ENCODE assay signal across 19 cellular contexts in genomic region chr3:178823140-178823539, GRCh38.
DNase-seq lines count a peak whose midpoint lies in the region; ATAC-seq, FAIRE-seq and TF ChIP-seq lines count a peak whose summit lies in the region.
"Had no signal": no experiment of that assay in that cellular context is flagged by ENCODE, and none has a peak within 500 bp of the region (broad histone marks: within the 10 kb centered on the region; RNA-seq: fewer than 3 reads in every experiment).

No MANE protein-coding gene starts in this region.

- intact Hi-C loops in esophagus muscularis mucosa (cut with DNase I) (no loop called here), ovary (cut with DNase I) (loop anchor here in 1 of 4 donors (10.0 kb wide), 1 partner anchor 868 kb away; no protein-coding TSS in a partner anchor), transverse colon (cut with DNase I; ENCODE audit: low total_unique reads) (no loop called here), pancreas (cut with DNase I) (no loop called here)

- TF ChIP-seq EP300 in esophagus muscularis mucosa (IDR thresholded peaks at IDR 0.05) (no peak), ovary (IDR thresholded peaks at IDR 0.05) (no peak), transverse colon (IDR thresholded peaks at IDR 0.05; ENCODE audit: low read depth) (no peak), gastroesophageal sphincter (IDR thresholded peaks at IDR 0.05) (no peak)

- no peak overlapping the region for H3K4me3 ChIP-seq in esophagus muscularis mucosa
- H3K4me3 ChIP-seq in right atrium auricular region = no peak overlapping the region
- H3K4me3 ChIP-seq in ovary = no peak overlapping the region
- no peak overlapping the region for H3K4me3 ChIP-seq in transverse colon
- no peak overlapping the region for H3K4me3 ChIP-seq in pancreas
- no peak overlapping the region for H3K4me3 ChIP-seq in gastroesophageal sphincter
- H3K4me3 ChIP-seq: colonic mucosa, MG63 had no signal

- 24% methylated on average over 1 of the region's 1 CpG for WGBS in esophagus muscularis mucosa
- WGBS in ovary, 3 donors = 4 to 8% (median 7%) methylated on average over 1 of the region's 1 CpG
- 50 to 55% methylated on average over 1 of the region's 1 CpG for WGBS in transverse colon (ENCODE audit: low coverage in 1 of 2), 2 donors
- whole genome bisulfite sequencing in pancreas, 2 donors = 59 to 67% methylated on average over 1 of the region's 1 CpG
- WGBS in gastroesophageal sphincter (ENCODE audit: low coverage in 1 of 2), 2 donors = 0 to 11% methylated on average over 1 of the region's 1 CpG

- in situ Hi-C loops in transverse colon (cut with MboI; ENCODE audit: low pct_ligation_motif_present in 1 of 4, low pct_unique_long_range_greater_than_20kb in 1 of 4, low sequenced_read_pairs in 3 of 4) = no loop called here

- H3K4me1 ChIP-seq in esophagus muscularis mucosa = peaks cover 6 to 16% (median 13%) of the 10 kb centered on the region in 4 donors
- peaks cover 0 to 13% of the 10 kb centered on the region in 2 donors for H3K4me1 ChIP-seq in right atrium auricular region
- peaks cover 5% of the 10 kb centered on the region for H3K4me1 ChIP-seq in ovary (ENCODE audit: insufficient read depth)
- H3K4me1 ChIP-seq in transverse colon = peaks cover 0 to 10% (median 2%) of the 10 kb centered on the region in 4 donors
- H3K4me1 ChIP-seq in pancreas = no peaks in the 10 kb centered on the region
- peaks cover 0 to 17% (median 6%) of the 10 kb centered on the region in 3 donors for H3K4me1 ChIP-seq in gastroesophageal sphincter
- H3K4me1 ChIP-seq: colonic mucosa had no signal

- peak overlapping the region; percentile 20 to 44 (median 24) for H3K27ac ChIP-seq in esophagus muscularis mucosa (replicated peaks in 1 of 4)
- H3K27ac ChIP-seq in right atrium auricular region = peak overlapping the region; percentile 58 to 60
- H3K27ac ChIP-seq in ovary = peak overlapping the region; percentile 59 to 68
- peak overlapping the region; percentile 24 to 54 (median 36) for H3K27ac ChIP-seq in transverse colon
- H3K27ac ChIP-seq in pancreas = no peak overlapping the region
- H3K27ac ChIP-seq in gastroesophageal sphincter = peak overlapping the region in 2 of 4 donors; percentile 43 to 69
- H3K27ac ChIP-seq: colonic mucosa had no signal

- TF ChIP-seq CTCF in esophagus muscularis mucosa (IDR thresholded peaks at IDR 0.05) = no peak
- no peak for TF ChIP-seq CTCF in right atrium auricular region (IDR thresholded peaks at IDR 0.05)
- no peak for TF ChIP-seq CTCF in ovary (IDR thresholded peaks at IDR 0.05)
- no peak for TF ChIP-seq CTCF in transverse colon (IDR thresholded peaks at IDR 0.05)
- no peak for TF ChIP-seq CTCF in pancreas (IDR thresholded peaks at IDR 0.05)
- no peak for TF ChIP-seq CTCF in gastroesophageal sphincter (IDR thresholded peaks at IDR 0.05)

- H3K9me3 ChIP-seq in esophagus muscularis mucosa (no peaks in the 10 kb centered on the region), right atrium auricular region (no peaks in the 10 kb centered on the region), ovary (no peaks in the 10 kb centered on the region), transverse colon (no peaks in the 10 kb centered on the region), pancreas (no peaks in the 10 kb centered on the region), gastroesophageal sphincter (no peaks in the 10 kb centered on the region)
- H3K9me3 ChIP-seq: colonic mucosa, MG63 had no signal

- TF ChIP-seq POLR2A in esophagus muscularis mucosa (IDR thresholded peaks at IDR 0.05; ENCODE audit: low read depth) (no peak), ovary (IDR thresholded peaks at IDR 0.05) (no peak), transverse colon (IDR thresholded peaks at IDR 0.05) (no peak), gastroesophageal sphincter (IDR thresholded peaks at IDR 0.05) (no peak)

- ATAC-seq in pancreas = no peak
- ATAC-seq in HG02938 (IDR thresholded peaks at IDR 0.05; ENCODE audit: unreplicated experiment) = no peak
- ATAC-seq in gastroesophageal sphincter = no peak
- ATAC-seq: activated CD4-positive, CD25-positive, alpha-beta regulatory T cell treated with anti-CD3 and anti-CD28 coated beads, Interleukin-2, amount 50 U/mL, for 24 hours; activated CD8-positive, alpha-beta T cell treated with anti-CD3 and anti-CD28 coated beads for 36 hours; HCT116 had no signal

- H3K36me3 ChIP-seq in esophagus muscularis mucosa (no peaks in the 10 kb centered on the region), right atrium auricular region (no peaks in the 10 kb centered on the region), ovary (no peaks in the 10 kb centered on the region), transverse colon (no peaks in the 10 kb centered on the region), pancreas (no peaks in the 10 kb centered on the region), gastroesophageal sphincter (no peaks in the 10 kb centered on the region)
- H3K36me3 ChIP-seq: colonic mucosa, MG63 had no signal

- FAIRE-seq in pancreas (lab: Jason Lieb, UNC) = no peak
- FAIRE-seq: GM12891 had no signal

- DNase-seq in esophagus muscularis mucosa (ENCODE audit: extremely low spot score) (no peak), right atrium auricular region (ENCODE audit: low spot score) (no peak), ovary (peak; percentile 29 to 40 (median 36)), transverse colon (no peak), pancreas (no peak)
- DNase-seq: activated CD8-positive, alpha-beta T cell treated with anti-CD3 and anti-CD28 coated beads for 36 hours; activated T-cell treated with anti-CD3 and anti-CD28 coated beads, Interleukin-2, amount 50 U/mL, for 24 hours; AML-193; colonic mucosa; MG63; NCI-H1436; NCI-H2171; NCI-H82; SHP77 treated with DMSO at 0.1 percent for 48 hours had no signal

- H3K27me3 ChIP-seq in esophagus muscularis mucosa (no peaks in the 10 kb centered on the region), right atrium auricular region (no peaks in the 10 kb centered on the region), ovary (no peaks in the 10 kb centered on the region), transverse colon (no peaks in the 10 kb centered on the region), pancreas (no peaks in the 10 kb centered on the region), gastroesophageal sphincter (no peaks in the 10 kb centered on the region)
- H3K27me3 ChIP-seq: colonic mucosa, MG63 had no signal

Comparison
In these comparisons a context has a peak if more than half of its experiments do, and no peak if none do; other contexts are left out.
1. DNase-seq: peak in ovary (5 of 5); none in esophagus muscularis mucosa (single experiment), right atrium auricular region (single experiment), transverse colon (single experiment) and pancreas (0 of 6).
2. H3K27ac ChIP-seq: peak in esophagus muscularis mucosa (4 of 4), right atrium auricular region (2 of 2), ovary (2 of 2) and transverse colon (4 of 4); none in pancreas (0 of 4).